Comparison of ENCODE assay signal across 8 cellular contexts in genomic region chr20:3744806-3745685, GRCh38. TPM values are rescaled to one million over a fixed set of nuclear protein-coding genes. Genes with fewer than 3 reads are reported as not detected.
DNase-seq lines count a peak whose midpoint lies in the region; ATAC-seq and TF ChIP-seq lines count a peak whose summit lies in the region.

No MANE protein-coding gene starts in this region.

- H3K4ac ChIP-seq in mesenchymal stem cell (ENCODE audit: low read depth in 1 of 2, low read length in 2 of 2) = no peak overlapping the region

- intact Hi-C loops in Caco-2 (cut with micrococcal nuclease; ENCODE audit: unreplicated experiment) = no loop called here

- TF ChIP-seq CTCF in Caco-2 (IDR thresholded peaks at IDR 0.05; ENCODE audit: insufficient read depth in 1 of 2, low read depth in 1 of 2, low read length in 1 of 2, severe bottlenecking in 1 of 2, unreplicated experiment in 1 of 2) (no peak), MM.1S (IDR thresholded peaks at IDR 0.05; ENCODE audit: low read length) (no peak), chondrocyte (IDR thresholded peaks at IDR 0.05) (no peak)

- no peaks in the 10 kb centered on the region for H3K79me1 ChIP-seq in mesenchymal stem cell (replicated peaks; ENCODE audit: low read length, poor library complexity, severe bottlenecking)

- H3K14ac ChIP-seq in mesenchymal stem cell (ENCODE audit: low read length in 2 of 2) = no peak overlapping the region

- CTCF ChIA-PET in Caco-2 (lab: Charles Lee) = interaction anchor here (0.7 to 1.2 kb wide), 5 partner anchors 10 to 299 kb away, joined by 3 to 4 read pairs (median 3); partner anchors contain the start of genes ADISSP and SPEF1

- WGBS in mesenchymal stem cell = 39% methylated on average over 45 of the region's 45 CpGs

- DNase-seq in Caco-2 = peak; percentile 78 to 90
- DNase-seq in MM.1S = peak; percentile 29
- peak; percentile 48 for DNase-seq in activated CD4-positive, CD25-positive, alpha-beta regulatory T cell treated with anti-CD3 and anti-CD28 coated beads, Interleukin-2, amount 50 U/mL, for 16 hours (ENCODE audit: low read depth, low spot score)
- DNase-seq in chondrocyte (ENCODE audit: low spot score) = peak; percentile 87
- peak; percentile 81 for DNase-seq in mesenchymal stem cell
- DNase-seq in stimulated activated naive CD4-positive, alpha-beta T cell (lab: John Stamatoyannopoulos, UW) = peak; percentile 49 to 78 (median 66)

- POLR2A ChIA-PET in Caco-2 (lab: Charles Lee) = no interaction called here

- H3F3A ChIP-seq in MM.1S (ENCODE audit: insufficient read depth, low read length) = no peaks in the 10 kb centered on the region

- H3K27me3 Mint-ChIP-seq in Caco-2 (ENCODE audit: insufficient read depth, unreplicated experiment) (no peaks in the 10 kb centered on the region), chondrocyte (ENCODE audit: low read depth) (peaks cover 9% of the 10 kb centered on the region)

- H3K9me3 Mint-ChIP-seq in Caco-2 (ENCODE audit: unreplicated experiment) = no peaks in the 10 kb centered on the region
- no peaks in the 10 kb centered on the region for H3K9me3 Mint-ChIP-seq in chondrocyte (ENCODE audit: low read depth)

- H3K36me3 ChIP-seq in Caco-2 (ENCODE audit: control insufficient read depth, insufficient read depth, low read length) = no peaks in the 10 kb centered on the region
- H3K36me3 ChIP-seq in MM.1S (replicated peaks; ENCODE audit: insufficient read depth, low read length) = no peaks in the 10 kb centered on the region
- no peaks in the 10 kb centered on the region for H3K36me3 ChIP-seq in mesenchymal stem cell (ENCODE audit: control insufficient read depth in 1 of 2, insufficient read depth in 2 of 2, low read depth in 1 of 2, low read length in 2 of 2)

- 0 out of 2 replicates have a peak overlapping the region, but pooled peaks have one; percentile 6 for H2AFZ ChIP-seq in MM.1S (ENCODE audit: low read length)
- peak overlapping the region; percentile 54 for H2AFZ ChIP-seq in mesenchymal stem cell (ENCODE audit: low read depth, low read length)

- H3K4me2 ChIP-seq in MM.1S (ENCODE audit: low read depth, low read length) = peak overlapping the region; percentile 13; the same call in 1 of the 2 replicates
- no peak overlapping the region for H3K4me2 ChIP-seq in mesenchymal stem cell (ENCODE audit: low read length, poor library complexity, severe bottlenecking)

- H3K27ac Mint-ChIP-seq in Caco-2 (ENCODE audit: unreplicated experiment) = no peak overlapping the region
- no peak overlapping the region for H3K27ac Mint-ChIP-seq in chondrocyte (ENCODE audit: unreplicated experiment)

- H2BK5ac ChIP-seq in mesenchymal stem cell (ENCODE audit: low read depth, low read length, poor library complexity, severe bottlenecking) = no peak overlapping the region

- peaks cover 7% of the 10 kb centered on the region for H3K36me3 Mint-ChIP-seq in Caco-2 (ENCODE audit: insufficient read depth, unreplicated experiment)
- peaks cover 2% of the 10 kb centered on the region for H3K36me3 Mint-ChIP-seq in chondrocyte (ENCODE audit: low read depth)

- no peak overlapping the region for H4K91ac ChIP-seq in mesenchymal stem cell (ENCODE audit: low read length)

- H3K9me2 ChIP-seq in MM.1S (replicated peaks; ENCODE audit: insufficient read depth, low read length) = no peaks in the 10 kb centered on the region

- H3K4me1 Mint-ChIP-seq in Caco-2 (ENCODE audit: low read depth, unreplicated experiment) (peaks cover 8% of the 10 kb centered on the region), chondrocyte (ENCODE audit: low read depth) (peaks cover 6% of the 10 kb centered on the region)

- no TSS peak for BruUV-seq in Caco-2 (replicated peaks; lab: Mats Ljungman, UMichigan)

- H3K27ac ChIP-seq in MM.1S (ENCODE audit: low read length) (no peak overlapping the region), mesenchymal stem cell (ENCODE audit: low read length, poor library complexity, severe bottlenecking) (no peak overlapping the region)

- H3K79me2 ChIP-seq in MM.1S (ENCODE audit: low read length) = no peaks in the 10 kb centered on the region

- H3K27me3 ChIP-seq in Caco-2 (replicated peaks; ENCODE audit: control insufficient read depth, insufficient read depth, low read length) (no peaks in the 10 kb centered on the region), MM.1S (replicated peaks; ENCODE audit: insufficient read depth, low read length) (peaks cover 14% of the 10 kb centered on the region), mesenchymal stem cell (ENCODE audit: control insufficient read depth in 1 of 2, insufficient read depth in 1 of 2, low read length in 2 of 2) (peaks cover 5 to 56% of the 10 kb centered on the region in 2 experiments)

- H2BK15ac ChIP-seq in mesenchymal stem cell (ENCODE audit: low read depth, poor library complexity, severe bottlenecking) = no peak overlapping the region

- H3K23ac ChIP-seq in mesenchymal stem cell (ENCODE audit: low read length in 2 of 2) = no peak overlapping the region

- H3K9me3 ChIP-seq in Caco-2 (no peaks in the 10 kb centered on the region), MM.1S (replicated peaks; ENCODE audit: insufficient read depth, low read length) (no peaks in the 10 kb centered on the region), mesenchymal stem cell (ENCODE audit: control insufficient read depth, low read length) (no peaks in the 10 kb centered on the region)

- H2AK5ac ChIP-seq in mesenchymal stem cell (ENCODE audit: low read length, severe bottlenecking) = no peak overlapping the region

- H3K4me3 ChIP-seq in Caco-2 (ENCODE audit: low read depth, low read length) (no peak overlapping the region), MM.1S (ENCODE audit: low read length) (no peak overlapping the region; the same call in 1 of the 2 replicates), mesenchymal stem cell (ENCODE audit: insufficient read depth in 1 of 2, low read depth in 1 of 2, low read length in 2 of 2) (no peak overlapping the region)

- H3K9ac ChIP-seq in MM.1S (ENCODE audit: low read length) = no peak overlapping the region
- H3K9ac ChIP-seq in mesenchymal stem cell (ENCODE audit: low read length) = no peak overlapping the region

- no peak overlapping the region for H4K8ac ChIP-seq in mesenchymal stem cell (ENCODE audit: low read length)

- no peak overlapping the region for H2BK12ac ChIP-seq in mesenchymal stem cell (ENCODE audit: low read length in 2 of 2)

- ATAC-seq in GM21367 (IDR thresholded peaks at IDR 0.05; ENCODE audit: unreplicated experiment) = no peak
- ATAC-seq in HG03342 (IDR thresholded peaks at IDR 0.05; ENCODE audit: unreplicated experiment) = no peak

- H2BK120ac ChIP-seq in mesenchymal stem cell (ENCODE audit: low read depth, low read length) = no peak overlapping the region

- no peak overlapping the region for H3K18ac ChIP-seq in mesenchymal stem cell (ENCODE audit: low read depth in 1 of 2, low read length in 2 of 2)

- peak overlapping the region; percentile 60 for H3K4me3 Mint-ChIP-seq in Caco-2 (ENCODE audit: unreplicated experiment)
- H3K4me3 Mint-ChIP-seq in chondrocyte (ENCODE audit: unreplicated experiment) = peak overlapping the region; percentile 62

- H4K20me1 ChIP-seq in MM.1S (ENCODE audit: insufficient read depth, low read length) = no peaks in the 10 kb centered on the region

- H3K4me1 ChIP-seq in Caco-2 = no peaks in the 10 kb centered on the region
- H3K4me1 ChIP-seq in MM.1S (ENCODE audit: low read length) = no peaks in the 10 kb centered on the region
- peaks cover 12% of the 10 kb centered on the region for H3K4me1 ChIP-seq in mesenchymal stem cell (ENCODE audit: control insufficient read depth, insufficient read depth, low read depth, low read length)

RNA-seq across cellular contexts. Expression of gene HSPA12B, which starts 12.6 kb away (rescaled TPM):
- total RNA-seq in Caco-2 (2022) (not detected in 2 replicates), chondrocyte (0.10 to 0.26 TPM in 2 of 3 replicates, not detected in the other)
- 0.03 TPM for polyA plus RNA-seq in mesenchymal stem cell (2013, experiment 1 of 2)
- 0.04 TPM for polyA plus RNA-seq in mesenchymal stem cell (2013, experiment 2 of 2)

RNA-seq across cellular contexts. Expression of gene ADISSP, which starts 22.5 kb away (rescaled TPM):
- total RNA-seq in Caco-2 (2022) (54.7 and 56.1 TPM in 2 replicates), chondrocyte (23.5 to 30.4 TPM (median 26.7 TPM) in 3 replicates)
- polyA plus RNA-seq in mesenchymal stem cell (2013, experiment 1 of 2) = 39.5 TPM
- 36.9 TPM for polyA plus RNA-seq in mesenchymal stem cell (2013, experiment 2 of 2)

RNA-seq across cellular contexts. Expression of gene SIGLEC1, which starts 32.6 kb away (rescaled TPM):
- total RNA-seq in Caco-2 (2022) (not detected in 2 replicates), chondrocyte (0.08 TPM in 1 of 3 replicates, not detected in the others)
- not detected for polyA plus RNA-seq in mesenchymal stem cell (2013, experiment 1 of 2)
- polyA plus RNA-seq in mesenchymal stem cell (2013, experiment 2 of 2) = not detected

RNA-seq across cellular contexts. Expression of gene SPEF1, which starts 36.2 kb away (rescaled TPM):
- not detected in 2 replicates for total RNA-seq in Caco-2 (2022)
- total RNA-seq in chondrocyte = 0.12 to 0.60 TPM in 2 of 3 replicates, not detected in the other
- polyA plus RNA-seq in mesenchymal stem cell (2013, experiment 1 of 2) = 0.07 TPM
- polyA plus RNA-seq in mesenchymal stem cell (2013, experiment 2 of 2) = 0.07 TPM

RNA-seq across cellular contexts. Expression of gene CENPB, which starts 41.5 kb away (rescaled TPM):
- total RNA-seq in Caco-2 (2022) (72.7 and 84.3 TPM in 2 replicates), chondrocyte (91.1 to 94.9 TPM (median 92.1 TPM) in 3 replicates)
- polyA plus RNA-seq in mesenchymal stem cell (2013, experiment 1 of 2) = 38.0 TPM
- 38.0 TPM for polyA plus RNA-seq in mesenchymal stem cell (2013, experiment 2 of 2)

Comparison
In these comparisons a context has a peak if more than half of its experiments do, and no peak if none do; other contexts are left out.
1. DNase-seq: peak in every context shown above with its lines; median percentile 87 in chondrocyte; 84 in Caco-2; 81 in mesenchymal stem cell; 66 in stimulated activated naive CD4-positive, alpha-beta T cell; 48 in activated CD4-positive, CD25-positive, alpha-beta regulatory T cell treated with anti-CD3 and anti-CD28 coated beads, Interleukin-2, amount 50 U/mL, for 16 hours; 29 in MM.1S.